Comparison of ENCODE assay signal across 13 cellular contexts in the genomic region with DNA sequence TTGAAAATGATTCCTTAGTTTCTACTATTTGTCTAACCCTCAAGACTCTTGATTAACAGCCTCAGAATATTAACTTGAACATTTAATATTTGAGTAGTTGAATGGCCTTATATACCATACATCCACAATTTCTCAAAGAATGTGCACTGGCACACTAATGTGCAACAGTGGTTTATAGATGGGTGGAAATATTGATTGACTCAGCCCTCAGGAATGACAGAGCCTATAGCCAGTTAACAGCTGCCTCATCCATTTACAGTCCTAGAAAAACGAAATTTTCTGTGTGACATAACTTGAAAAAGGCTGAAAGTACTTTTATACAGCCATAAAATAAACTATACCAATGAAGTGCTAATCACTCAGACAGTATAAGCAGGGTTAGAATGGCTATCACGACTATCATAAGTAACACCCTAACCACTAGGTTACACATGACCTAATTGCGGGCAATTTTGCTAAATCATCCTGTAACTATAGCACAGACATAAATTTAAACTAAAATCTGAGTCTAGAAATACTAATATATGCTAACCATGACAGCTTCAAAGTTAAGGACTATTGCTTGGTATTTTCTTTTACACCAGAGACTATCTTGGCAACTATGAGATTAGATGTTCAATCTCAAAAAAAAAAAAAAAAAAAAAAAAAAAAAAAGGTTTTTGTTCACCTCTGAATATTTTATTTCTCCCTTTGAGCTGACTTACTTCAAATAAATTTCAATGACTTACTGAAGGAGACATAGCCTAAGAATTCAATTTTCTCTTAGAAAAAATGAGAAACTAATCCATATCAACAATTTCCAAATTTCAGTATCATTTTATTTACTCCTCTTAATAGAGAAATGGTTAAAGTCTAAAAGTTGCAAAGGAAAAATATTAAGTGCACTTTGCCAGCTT. TPM values are rescaled to one million over a fixed set of nuclear protein-coding genes. Genes with fewer than 3 reads are reported as not detected.
A peak's percentile ranks its signal among the peaks of the same experiment; 100 is the strongest.
DNase-seq lines count a peak whose midpoint lies in the region; ATAC-seq and TF ChIP-seq lines count a peak whose summit lies in the region.
"Had no signal": no experiment of that assay in that cellular context is flagged by ENCODE, and none has a peak within 500 bp of the region (broad histone marks: within the 10 kb centered on the region; RNA-seq: fewer than 3 reads in every experiment).

No MANE protein-coding gene starts in this region.

- POLR2A ChIA-PET in HEK293T (lab: Yijun Ruan, JAX) = interaction anchor here (1.1 kb wide), 1 partner anchor 9 kb away, joined by 4 read pairs; a partner anchor contains a TSS

- TF ChIP-seq CTCF in VCaP (conservative IDR thresholded peaks at IDR 0.05) (no peak), fibroblast of villous mesenchyme (IDR thresholded peaks at IDR 0.05; ENCODE audit: insufficient read depth, low read depth, low read length) (no peak)

- no peak overlapping the region for H3K4me3 ChIP-seq in fibroblast of villous mesenchyme (ENCODE audit: low read depth, low read length)
- H3K4me3 ChIP-seq: hepatocyte had no signal

- peak overlapping the region; percentile 56 for H3K27ac ChIP-seq in VCaP

- CTCF ChIA-PET in HEK293T (lab: Yijun Ruan, JAX) = no interaction called here

- peak; percentile 11 for DNase-seq in A172 (ENCODE audit: low spot score)
- DNase-seq in fibroblast of villous mesenchyme (ENCODE audit: low read depth) = peak; percentile 32
- DNase-seq in NCI-H2107 treated with DMSO at 0.1 percent for 48 hours (lab: John Stamatoyannopoulos, UW; ENCODE audit: unreplicated experiment) = no peak
- no peak for DNase-seq in NCI-H1694 treated with DMSO at 0.1 percent for 48 hours (lab: John Stamatoyannopoulos, UW)
- DNase-seq in HEK293T (ENCODE audit: extremely low spot score) = no peak
- DNase-seq: activated gamma-delta T cell treated with Interleukin-2 at 50 U/mL for 16 hours, AML-193, cortex of kidney, NCI-H2227 treated with DMSO at 0.1 percent for 48 hours had no signal

- ATAC-seq in HG02610 (IDR thresholded peaks at IDR 0.05; ENCODE audit: unreplicated experiment) = peak; percentile 57
- ATAC-seq in HG03025 (IDR thresholded peaks at IDR 0.05; ENCODE audit: low FRiP score, unreplicated experiment) = no peak

TF ChIP-seq in HEK293T, 16 proteins besides CTCF, POLR2A, EP300 and RAD21:
- no peak for TF ChIP-seq FOXA1 (IDR thresholded peaks at IDR 0.05)
- no peak for TF ChIP-seq TARDBP (IDR thresholded peaks at IDR 0.05)
- TF ChIP-seq NFRKB (IDR thresholded peaks at IDR 0.05) = no peak
- no peak for TF ChIP-seq SUZ12 (IDR thresholded peaks at IDR 0.05)
- no peak for TF ChIP-seq CTBP1 (IDR thresholded peaks at IDR 0.05; ENCODE audit: borderline replicate concordance)
- TF ChIP-seq FOXM1 (IDR thresholded peaks at IDR 0.05; ENCODE audit: borderline replicate concordance) = no peak

RNA-seq across cellular contexts. Expression of a gene that starts 9.3 kb away (rescaled TPM):
- 22.9 and 25.8 TPM in 2 replicates for total RNA-seq in A172 (2014; rRNA removed; shearing (Covaris generic))
- 43.5 and 74.3 TPM in 2 replicates for total RNA-seq in fibroblast of villous mesenchyme

Comparison
In these comparisons a context has a peak if more than half of its experiments do, and no peak if none do; other contexts are left out.
1. DNase-seq: peak in A172 (single experiment) and fibroblast of villous mesenchyme (single experiment); none in NCI-H2107 treated with DMSO at 0.1 percent for 48 hours (single experiment), NCI-H1694 treated with DMSO at 0.1 percent for 48 hours (single experiment) and HEK293T (single experiment).